16 cellular contexts compared by ENCODE assay signal in the genomic region with DNA sequence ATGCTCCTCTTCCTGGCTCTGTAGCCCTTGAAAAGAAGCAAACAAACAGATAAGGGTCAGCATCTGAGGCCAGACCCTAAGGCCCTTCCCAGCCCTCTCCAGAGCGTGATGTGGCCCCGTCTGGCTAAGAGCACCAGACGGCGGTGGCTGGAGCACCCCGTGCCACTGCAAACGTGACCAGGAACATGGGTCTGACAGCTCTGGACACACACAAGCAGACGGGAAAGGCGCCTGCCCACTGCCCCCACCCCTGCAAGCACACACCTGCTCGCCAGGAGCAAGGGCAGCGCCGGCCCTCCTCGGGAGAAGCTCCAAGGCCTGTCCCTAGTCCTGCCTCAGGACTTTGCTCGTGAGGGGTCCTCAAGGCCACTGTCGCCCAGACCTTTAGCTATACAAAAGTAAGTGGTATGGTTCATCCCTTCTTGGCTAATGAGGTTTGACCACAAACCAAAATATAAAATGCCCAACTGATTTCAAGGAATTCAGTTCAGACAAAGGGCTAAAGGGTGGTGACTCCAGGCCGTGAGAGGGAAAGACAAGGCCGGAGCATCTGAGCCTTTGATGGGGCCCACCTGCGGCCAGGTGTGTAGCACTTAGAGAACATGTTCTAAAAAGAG.
DNase-seq lines count a peak whose midpoint lies in the region; ATAC-seq and TF ChIP-seq lines count a peak whose summit lies in the region.
"Had no signal": no experiment of that assay in that cellular context is flagged by ENCODE, and none has a peak within 500 bp of the region (broad histone marks: within the 10 kb centered on the region; RNA-seq: fewer than 3 reads in every experiment).

No MANE protein-coding gene starts in this region.

- H3K9me3 ChIP-seq in duodenal mucosa (ENCODE audit: control insufficient read depth in 1 of 2, low read length in 2 of 2) (no peaks in the 10 kb centered on the region), lower lobe of right lung (no peaks in the 10 kb centered on the region), transverse colon (no peaks in the 10 kb centered on the region)
- H3K9me3 ChIP-seq: HAP-1 had no signal

- DNase-seq in SHP77 (lab: John Stamatoyannopoulos, UW) = peak; percentile 20 to 50
- DNase-seq in SHP77 treated with DMSO at 0.1 percent for 48 hours (lab: John Stamatoyannopoulos, UW) = no peak
- DNase-seq in lower lobe of right lung = no peak
- no peak for DNase-seq in transverse colon
- DNase-seq: activated CD4-positive, alpha-beta T cell treated with anti-CD3 and anti-CD28 coated beads for 1 hour; activated T-cell treated with anti-CD3 and anti-CD28 coated beads, Interleukin-2, amount 50 U/mL, for 1 hour; COR-L47; NCI-H187; NCI-H69; stimulated activated naive CD8-positive, alpha-beta T cell treated with anti-CD3 and anti-CD28 coated beads, Interleukin-15, Interleukin-2, amounts not matched to agents 100 U/mL and 50 U/mL, for 24 hours; T-helper 2 cell had no signal

- WGBS in transverse colon (ENCODE audit: low coverage in 1 of 2), 2 donors = 78 to 94% methylated on average over 3 to 17 of the region's 17 CpGs

- TF ChIP-seq POLR2A in transverse colon (IDR thresholded peaks at IDR 0.05) = no peak

- intact Hi-C loops in lower lobe of right lung (cut with DNase I) (no loop called here), transverse colon (cut with DNase I; ENCODE audit: low total_unique reads) (no loop called here)

- TF ChIP-seq CTCF in lower lobe of right lung (IDR thresholded peaks at IDR 0.05) (no peak), transverse colon (IDR thresholded peaks at IDR 0.05) (no peak)

- H3K4me1 ChIP-seq in duodenal mucosa (ENCODE audit: control insufficient read depth in 1 of 2, insufficient read depth in 2 of 2, low read length in 2 of 2) (peaks cover 9 to 10% of the 10 kb centered on the region in 2 donors), lower lobe of right lung (peaks cover 60% of the 10 kb centered on the region), transverse colon (peaks cover 4 to 32% (median 12%) of the 10 kb centered on the region in 4 donors)
- H3K4me1 ChIP-seq: HAP-1 had no signal

- no peak overlapping the region for H3K9ac ChIP-seq in duodenal mucosa (ENCODE audit: low read depth in 1 of 2, low read length in 2 of 2)

- H3K27ac ChIP-seq in duodenal mucosa (ENCODE audit: low read depth, low read length) = peak overlapping the region; percentile 37
- peak overlapping the region; percentile 37 for H3K27ac ChIP-seq in lower lobe of right lung
- H3K27ac ChIP-seq in transverse colon = peak overlapping the region in 3 of 4 donors; percentile 33 to 51 (median 47)

- H3K4me3 ChIP-seq in duodenal mucosa (ENCODE audit: low read depth in 1 of 2, low read length in 2 of 2) = no peak overlapping the region
- H3K4me3 ChIP-seq in lower lobe of right lung = no peak overlapping the region
- H3K4me3 ChIP-seq in transverse colon = no peak overlapping the region
- H3K4me3 ChIP-seq: HAP-1 had no signal

- TF ChIP-seq EP300 in transverse colon (IDR thresholded peaks at IDR 0.05; ENCODE audit: low read depth) = no peak

- no peaks in the 10 kb centered on the region for H3K27me3 ChIP-seq in duodenal mucosa (ENCODE audit: control insufficient read depth in 1 of 2, insufficient read depth in 2 of 2, low read length in 2 of 2)
- H3K27me3 ChIP-seq in lower lobe of right lung (ENCODE audit: low read depth) = no peaks in the 10 kb centered on the region
- H3K27me3 ChIP-seq in transverse colon = no peaks in the 10 kb centered on the region

- no peaks in the 10 kb centered on the region for H3K36me3 ChIP-seq in duodenal mucosa (ENCODE audit: control insufficient read depth in 1 of 2, insufficient read depth in 2 of 2, low read length in 2 of 2)
- no peaks in the 10 kb centered on the region for H3K36me3 ChIP-seq in lower lobe of right lung
- no peaks in the 10 kb centered on the region for H3K36me3 ChIP-seq in transverse colon
- H3K36me3 ChIP-seq: HAP-1 had no signal

- ATAC-seq in lower lobe of right lung (peak in 1 of 2 donors; percentile 11), GM21367 (IDR thresholded peaks at IDR 0.05; ENCODE audit: unreplicated experiment) (no peak), GM21390 (IDR thresholded peaks at IDR 0.05; ENCODE audit: unreplicated experiment) (no peak), GM18498 (IDR thresholded peaks at IDR 0.05; ENCODE audit: unreplicated experiment) (no peak)
- ATAC-seq: stimulated activated naive CD8-positive, alpha-beta T cell treated with anti-CD3 and anti-CD28 coated beads, Interleukin-15, Interleukin-2, amounts not matched to agents 100 U/mL and 50 U/mL, for 24 hours had no signal

- in situ Hi-C loops in transverse colon (cut with MboI; ENCODE audit: low pct_ligation_motif_present in 1 of 4, low pct_unique_long_range_greater_than_20kb in 1 of 4, low sequenced_read_pairs in 3 of 4) = no loop called here

Comparison
In these comparisons a context has a peak if more than half of its experiments do, and no peak if none do; other contexts are left out.
1. DNase-seq: peak in SHP77 (2 of 2); none in SHP77 treated with DMSO at 0.1 percent for 48 hours (single experiment), lower lobe of right lung (single experiment) and transverse colon (single experiment).
2. Peak in every context shown above with its lines, with median percentiles within 50 percentile points of each other: H3K27ac ChIP-seq.